8 cellular contexts compared by ENCODE assay signal in genomic region chr6:27838513-27839302, GRCh38.
DNase-seq lines count a peak whose midpoint lies in the region; ATAC-seq, FAIRE-seq and TF ChIP-seq lines count a peak whose summit lies in the region.
"Not testable (repeated sequence)": the region's sequence is repeated elsewhere in the genome, so short reads cannot be mapped to it uniquely, and the experiment has no call there.

No MANE protein-coding gene starts in this region.

- ATAC-seq in T-helper 17 cell (peak; percentile 38), foreskin keratinocyte (peak; percentile 9)

- H3K9me3 Mint-ChIP-seq in Caco-2 (ENCODE audit: unreplicated experiment), result not testable (repeated sequence)

- peaks cover 21% of the 10 kb centered on the region for H3K4me1 Mint-ChIP-seq in Caco-2 (ENCODE audit: low read depth, unreplicated experiment)
- H3K4me1 Mint-ChIP-seq in T-helper 17 cell, result peaks cover 20% of the 10 kb centered on the region

- intact Hi-C loops in Caco-2 (cut with micrococcal nuclease; ENCODE audit: unreplicated experiment), result loop anchor here (1.0 to 10.0 kb wide), 4 partner anchors 27 to 1814 kb away; a partner anchor contains a TSS

- DNase-seq in Caco-2 (peak in 1 of 2 experiments; percentile 61), MG63 (peak; percentile 94), T-helper 17 cell (peak in 2 of 3 donors; percentile 35 to 42), foreskin keratinocyte (peak in 1 of 2 donors; percentile 48)
- not testable (repeated sequence) for DNase-seq in H54 (ENCODE audit: insufficient read length, low spot score)
- peak; percentile 38 for DNase-seq in stimulated activated CD8-positive, alpha-beta memory T cell treated with anti-CD3 and anti-CD28 coated beads, Interleukin-15, amount 100 ng/mL, for 24 hours (ENCODE audit: low read depth)

- H3K4me3 Mint-ChIP-seq in Caco-2 (ENCODE audit: unreplicated experiment); T-helper 17 cell: not testable (repeated sequence)

- not testable (repeated sequence) for H3K27me3 ChIP-seq in Caco-2 (replicated peaks; ENCODE audit: control insufficient read depth, insufficient read depth, low read length); MG63; foreskin keratinocyte; muscle layer of duodenum (ENCODE audit: low read depth, low read length)

- H3K27ac ChIP-seq in adipose tissue (ENCODE audit: low read depth, low read length), result peak overlapping the region; percentile 65
- peak overlapping the region; percentile 84 for H3K27ac ChIP-seq in foreskin keratinocyte
- peak overlapping the region; percentile 97 for H3K27ac ChIP-seq in muscle layer of duodenum (ENCODE audit: low read length)

- peak; percentile 54; the same call in 1 of the 2 replicates for TF ChIP-seq POLR2A in H54 (IDR thresholded peaks at IDR 0.05; ENCODE audit: low read depth, low read length)

- H3K36me3 Mint-ChIP-seq in Caco-2 (ENCODE audit: insufficient read depth, unreplicated experiment), result peaks cover 14% of the 10 kb centered on the region
- H3K36me3 Mint-ChIP-seq in T-helper 17 cell (ENCODE audit: low read depth), result not testable (repeated sequence)

- H3K4me1 ChIP-seq in Caco-2, result peaks cover 14% of the 10 kb centered on the region; the same call in 1 of the 2 replicates
- not testable (repeated sequence) for H3K4me1 ChIP-seq in foreskin keratinocyte
- peaks cover 8 to 20% of the 10 kb centered on the region in 2 donors for H3K4me1 ChIP-seq in muscle layer of duodenum (ENCODE audit: control insufficient read depth in 1 of 2, insufficient read depth in 2 of 2, low read length in 2 of 2)

- CTCF ChIA-PET in Caco-2 (lab: Charles Lee), result interaction anchor here (0.6 to 1.6 kb wide), 2 partner anchors 26 to 51 kb away, joined by 3 to 4 read pairs; a partner anchor contains a TSS

- H3K4me3 ChIP-seq in Caco-2 (ENCODE audit: low read depth, low read length), result peak overlapping the region; percentile 67
- H3K4me3 ChIP-seq in MG63, result peak overlapping the region; percentile 87
- H3K4me3 ChIP-seq in muscle layer of duodenum (ENCODE audit: low read depth in 1 of 2, low read length in 2 of 2), result peak overlapping the region; percentile 77 to 83

- POLR2A ChIA-PET in Caco-2 (lab: Charles Lee), result interaction anchor here (0.6 to 9.8 kb wide), 26 partner anchors 10 to 1818 kb away, joined by 3 to 334 read pairs (median 4); partner anchors contain the start of gene ZSCAN31

- WGBS in adipose tissue, 3 donors, result 0 to 1% (median 0%) methylated on average over 48 of the region's 48 CpGs

- not testable (repeated sequence) for H3K9me3 ChIP-seq in Caco-2; MG63; T-helper 17 cell (ENCODE audit: control insufficient read depth, low read length, poor library complexity, severe bottlenecking); muscle layer of duodenum (ENCODE audit: control insufficient read depth in 1 of 2, low read length in 2 of 2)

- not testable (repeated sequence) for H3K27ac Mint-ChIP-seq in Caco-2 (ENCODE audit: unreplicated experiment); T-helper 17 cell

- not testable (repeated sequence) for TF ChIP-seq CTCF in Caco-2 (IDR thresholded peaks at IDR 0.05; ENCODE audit: insufficient read depth in 1 of 2, low read depth in 1 of 2, low read length in 1 of 2, severe bottlenecking in 1 of 2, unreplicated experiment in 1 of 2)
- TF ChIP-seq CTCF in foreskin keratinocyte (conservative IDR thresholded peaks at IDR 0.05), result peak; percentile 3

- H3K36me3 ChIP-seq in Caco-2 (ENCODE audit: control insufficient read depth, insufficient read depth, low read length), result not testable (repeated sequence)
- peaks cover 30% of the 10 kb centered on the region for H3K36me3 ChIP-seq in MG63
- peaks cover 0 to 10% of the 10 kb centered on the region in 2 donors for H3K36me3 ChIP-seq in muscle layer of duodenum (ENCODE audit: control insufficient read depth in 1 of 2, insufficient read depth in 2 of 2, low read length in 2 of 2)

- not testable (repeated sequence) for H3K27me3 Mint-ChIP-seq in Caco-2 (ENCODE audit: insufficient read depth, unreplicated experiment)
- H3K27me3 Mint-ChIP-seq in T-helper 17 cell, result peaks cover 13% of the 10 kb centered on the region

- TSS peak; percentile 92 for BruUV-seq in Caco-2 (replicated peaks; lab: Mats Ljungman, UMichigan)

- not testable (repeated sequence) for FAIRE-seq in H54 (lab: Jason Lieb, UNC)
